In genomic region chr11:73980001-73980960, GRCh38 we compare ENCODE assay signal across 9 cellular contexts. TPM values are rescaled to one million over a fixed set of nuclear protein-coding genes. Genes with fewer than 3 reads are reported as not detected.
DNase-seq lines count a peak whose midpoint lies in the region; ATAC-seq, FAIRE-seq and TF ChIP-seq lines count a peak whose summit lies in the region.
"Had no signal": no experiment of that assay in that cellular context is flagged by ENCODE, and none has a peak within 500 bp of the region (broad histone marks: within the 10 kb centered on the region; RNA-seq: fewer than 3 reads in every experiment).

No MANE protein-coding gene starts in this region.

- peaks cover 56% of the 10 kb centered on the region for H3K36me3 ChIP-seq in endodermal cell (ENCODE audit: control insufficient read depth, insufficient read depth, low read length)

- H3K9me3 Mint-ChIP-seq in H9 (no peaks in the 10 kb centered on the region; a peak in 1 of 5 replicates), endodermal cell (no peaks in the 10 kb centered on the region), osteocyte (ENCODE audit: unreplicated experiment) (no peaks in the 10 kb centered on the region)

- H3K79me1 ChIP-seq in H9 (ENCODE audit: insufficient read depth, low read depth, low read length, poor library complexity, severe bottlenecking), result no peaks in the 10 kb centered on the region

- no peak overlapping the region for H2BK15ac ChIP-seq in H9 (ENCODE audit: low read depth, low read length)

- WGBS in H9 (ENCODE audit: extremely low coverage, insufficient read length, low lambda C conversion rate), result no CpG with 5 or more reads among the region's 6 CpGs
- WGBS in endodermal cell (ENCODE audit: insufficient coverage in 1 of 2, insufficient read length in 1 of 2), 2 experiments, result 90 to 100% methylated on average over 1 to 6 of the region's 6 CpGs

- H3K14ac ChIP-seq in H9 (ENCODE audit: insufficient read depth, low read length), result no peak overlapping the region

- no peaks in the 10 kb centered on the region; the same call in 1 of the 2 replicates for H3K4me1 ChIP-seq in H9 (ENCODE audit: insufficient read depth, low read length)
- peaks cover 10% of the 10 kb centered on the region for H3K4me1 ChIP-seq in endodermal cell (ENCODE audit: control insufficient read depth, insufficient read depth, low read length)

- peak; percentile 84 for FAIRE-seq in GM12891 (lab: Jason Lieb, UNC)

- no peak overlapping the region for H4K5ac ChIP-seq in H9 (ENCODE audit: insufficient read length, low read depth, low read length)

- H3K4me3 Mint-ChIP-seq in H9 (peak overlapping the region in 1 of 2 experiments; percentile 97; a peak in 2 of 5 replicates), endodermal cell (peak overlapping the region; percentile 96), osteocyte (ENCODE audit: unreplicated experiment) (peak overlapping the region; percentile 22)

- no peak overlapping the region for H2AFZ ChIP-seq in H9 (ENCODE audit: low read length)

- peaks cover 31 to 41% of the 10 kb centered on the region in 2 experiments for H3K4me1 Mint-ChIP-seq in H9
- H3K4me1 Mint-ChIP-seq in endodermal cell, result peaks cover 34% of the 10 kb centered on the region
- H3K4me1 Mint-ChIP-seq in osteocyte (ENCODE audit: unreplicated experiment), result peaks cover 46% of the 10 kb centered on the region

- H2BK20ac ChIP-seq in H9 (ENCODE audit: low read depth, low read length, poor library complexity, severe bottlenecking), result no peak overlapping the region

- no peak overlapping the region for H3K4me2 ChIP-seq in H9 (ENCODE audit: insufficient read depth, insufficient read length, low read length)

- TF ChIP-seq POLR2A in GM12891 (IDR thresholded peaks at IDR 0.05; ENCODE audit: low read depth, low read length), result 0 out of 2 replicates have a peak, but pooled peaks have one; percentile 68

- H3K27me3 ChIP-seq in H9 (ENCODE audit: insufficient read depth, low read length) (no peaks in the 10 kb centered on the region), endodermal cell (ENCODE audit: control insufficient read depth, insufficient read depth, low read length, poor library complexity, severe bottlenecking) (no peaks in the 10 kb centered on the region)

- H3K9ac ChIP-seq in H9 (ENCODE audit: extremely low read depth, insufficient read length, low read length) (no peak overlapping the region), endodermal cell (ENCODE audit: extremely low read depth, low read length, poor library complexity, severe bottlenecking) (peak overlapping the region; percentile 30)

- 0 out of 2 replicates have a peak, but pooled peaks cover 2% of the 10 kb centered on the region for H3K79me2 ChIP-seq in H9 (ENCODE audit: insufficient read depth, low read length)

- no peak overlapping the region for H4K91ac ChIP-seq in H9 (ENCODE audit: insufficient read length, low read depth, low read length)

- H4K8ac ChIP-seq in H9 (replicated peaks; ENCODE audit: insufficient read length, low read depth, low read length), result no peak overlapping the region

- H3K27ac Mint-ChIP-seq in H9 (peak overlapping the region in 2 of 3 experiments; percentile 44 to 69; a peak in 4 of 7 replicates), endodermal cell (peak overlapping the region; percentile 85), osteocyte (ENCODE audit: unreplicated experiment) (peak overlapping the region; percentile 68)

- H3K23me2 ChIP-seq in H9 (ENCODE audit: insufficient read length, low read depth, low read length, poor library complexity, severe bottlenecking), result peaks cover 11% of the 10 kb centered on the region

- H3T11ph ChIP-seq in H9 (ENCODE audit: low read length), result no peak overlapping the region

- no peak overlapping the region for H2BK120ac ChIP-seq in H9 (ENCODE audit: low read depth, low read length, poor library complexity, severe bottlenecking)

- no peaks in the 10 kb centered on the region for H4K20me1 ChIP-seq in H9 (ENCODE audit: control insufficient read depth, insufficient read depth, insufficient read length)

- H3K23ac ChIP-seq in H9 (ENCODE audit: insufficient read length, low read depth, low read length), result no peak overlapping the region

- no peak overlapping the region for H2AK5ac ChIP-seq in H9 (ENCODE audit: insufficient read length, low read length)

- H2BK5ac ChIP-seq in H9 (ENCODE audit: insufficient read length, low read length), result no peak overlapping the region

- ATAC-seq in HG03097 (IDR thresholded peaks at IDR 0.05; ENCODE audit: low FRiP score, unreplicated experiment), result no peak

- DNase-seq in GM12891 (ENCODE audit: insufficient read length, low spot score) (peak; percentile 82), H9 (peak; percentile 56), NCI-H128 (lab: John Stamatoyannopoulos, UW; ENCODE audit: unreplicated experiment) (peak; percentile 20), endodermal cell (peak; percentile 41), osteocyte (ENCODE audit: extremely low spot score, unreplicated experiment) (no peak), H4 (ENCODE audit: low spot score) (no peak)
- DNase-seq in activated CD4-positive, alpha-beta T cell treated with anti-CD3 and anti-CD28 coated beads for 48 hours, result peak; percentile 74

- no peak for TF ChIP-seq CTCF in H9 (conservative IDR thresholded peaks at IDR 0.05)
- TF ChIP-seq CTCF in endodermal cell (conservative IDR thresholded peaks at IDR 0.05), result no peak
- no peak for TF ChIP-seq CTCF in osteocyte (IDR thresholded peaks at IDR 0.05)

- H3K4ac ChIP-seq in H9 (ENCODE audit: low read depth, low read length), result no peak overlapping the region

- H3K18ac ChIP-seq in H9 (ENCODE audit: insufficient read length, low read depth, low read length), result no peak overlapping the region

- no peak overlapping the region for H3K56ac ChIP-seq in H9 (ENCODE audit: insufficient read length, low read depth, low read length)

- H3K36me3 Mint-ChIP-seq in H9 (ENCODE audit: insufficient read depth in 1 of 3, low read depth in 3 of 3), result peaks cover 45 to 62% (median 62%) of the 10 kb centered on the region in 3 experiments; a peak in 6 of 7 replicates
- peaks cover 58% of the 10 kb centered on the region for H3K36me3 Mint-ChIP-seq in endodermal cell (ENCODE audit: low read depth)
- H3K36me3 Mint-ChIP-seq in osteocyte (ENCODE audit: unreplicated experiment), result peaks cover 11% of the 10 kb centered on the region

- H3K27me3 Mint-ChIP-seq in H9 (ENCODE audit: low read depth), result peaks cover 22% of the 10 kb centered on the region
- H3K27me3 Mint-ChIP-seq in endodermal cell (ENCODE audit: insufficient read depth), result peaks cover 5% of the 10 kb centered on the region
- no peaks in the 10 kb centered on the region for H3K27me3 Mint-ChIP-seq in osteocyte (ENCODE audit: unreplicated experiment)

- H3K27ac ChIP-seq in H9 (ENCODE audit: insufficient read length, low read depth, low read length) (no peak overlapping the region), endodermal cell (ENCODE audit: low read depth, low read length) (no peak overlapping the region)
- H3K27ac ChIP-seq: SK-N-MC had no signal

- no peak overlapping the region for H2BK12ac ChIP-seq in H9 (ENCODE audit: insufficient read length, low read depth, low read length)

- peak overlapping the region; percentile 92 for H3K4me3 ChIP-seq in endodermal cell (ENCODE audit: low read length)

- no peaks in the 10 kb centered on the region for H3K9me3 ChIP-seq in H9 (ENCODE audit: control insufficient read depth, low read depth, low read length)
- H3K9me3 ChIP-seq in endodermal cell (ENCODE audit: control insufficient read depth, low read length), result no peaks in the 10 kb centered on the region

TF ChIP-seq in GM12891, 5 proteins besides CTCF, POLR2A, EP300 and RAD21:
- TF ChIP-seq SPI1 (IDR thresholded peaks at IDR 0.05; ENCODE audit: low read depth, low read length) (peak; percentile 94), TAF1 (IDR thresholded peaks at IDR 0.05; ENCODE audit: low read depth, low read length) (no peak; the same call in 1 of the 2 replicates), POLR2AphosphoS5 (IDR thresholded peaks at IDR 0.05; ENCODE audit: low read depth, low read length) (peak; percentile 71), POU2F2 (IDR thresholded peaks at IDR 0.05; ENCODE audit: low read depth, low read length) (peak; percentile 69), PAX5 (IDR thresholded peaks at IDR 0.05; ENCODE audit: insufficient read depth, low read length, severe bottlenecking) (no peak)
TF ChIP-seq in GM12891: peak in this region for 3.

RNA-seq across cellular contexts. Expression of gene UCP2, which starts 2.4 kb away (rescaled TPM):
- polyA plus RNA-seq in GM12891 (2012; ENCODE audit: low read depth, missing spikeins), result 127 TPM
- total RNA-seq in H9 (2021) (58.3 and 62.1 TPM in 2 replicates), endodermal cell (100 to 1,000 TPM; 140 to 202 TPM), osteocyte (26.4 and 31.8 TPM in 2 replicates)
- 109 TPM for polyA plus RNA-seq in endodermal cell (2013, experiment 1 of 2)
- 103 TPM for polyA plus RNA-seq in endodermal cell (2013, experiment 2 of 2)
- 0.35 and 3.7 TPM in 2 replicates for total RNA-seq in H4 (2014; rRNA removed; shearing (Covaris generic))

RNA-seq across cellular contexts. Expression of gene UCP3, which starts 28.6 kb away (rescaled TPM):
- polyA plus RNA-seq in GM12891 (2012; ENCODE audit: low read depth, missing spikeins), result 0.50 TPM
- total RNA-seq in H9 (2021) (0.77 and 0.85 TPM in 2 replicates), endodermal cell (1 to 10 TPM; 1.9 to 3.5 TPM), osteocyte (1.0 and 1.8 TPM in 2 replicates)
- polyA plus RNA-seq in endodermal cell (2013, experiment 1 of 2), result 0.61 TPM
- polyA plus RNA-seq in endodermal cell (2013, experiment 2 of 2), result 1.1 TPM
- total RNA-seq in H4 (2014; rRNA removed; shearing (Covaris generic)), result not detected in 2 replicates

RNA-seq across cellular contexts. Expression of gene DNAJB13, which starts 29.5 kb away (rescaled TPM):
- 0.15 TPM for polyA plus RNA-seq in GM12891 (2012; ENCODE audit: low read depth, missing spikeins)
- total RNA-seq in H9 (2021) (not detected in 2 replicates), endodermal cell (1 to 10 TPM in 1 of 2 donors, under 1 TPM in 1; 0.44 to 1.2 TPM), osteocyte (not detected in 2 replicates)
- 0.43 TPM for polyA plus RNA-seq in endodermal cell (2013, experiment 1 of 2)
- 0.58 TPM for polyA plus RNA-seq in endodermal cell (2013, experiment 2 of 2)
- not detected in 2 replicates for total RNA-seq in H4 (2014; rRNA removed; shearing (Covaris generic))

Comparison
In these comparisons a context has a peak if more than half of its experiments do, and no peak if none do; other contexts are left out.
1. DNase-seq: peak in GM12891 (single experiment), H9 (single experiment), NCI-H128 (single experiment), activated CD4-positive, alpha-beta T cell treated with anti-CD3 and anti-CD28 coated beads for 48 hours (single experiment) and endodermal cell (single experiment); none in osteocyte (single experiment) and H4 (single experiment).
2. Peak in every context shown above with its lines, with median percentiles within 50 percentile points of each other: H3K27ac Mint-ChIP-seq.